ENCODE assay signal across 8 cellular contexts in genomic region chr15:63156708-63157065, GRCh38. TPM values are rescaled to one million over a fixed set of nuclear protein-coding genes. Genes with fewer than 3 reads are reported as not detected.
DNase-seq lines count a peak whose midpoint lies in the region; ATAC-seq, FAIRE-seq and TF ChIP-seq lines count a peak whose summit lies in the region.

No MANE protein-coding gene starts in this region.

- H4K20me1 ChIP-seq in PC-9 (ENCODE audit: insufficient read depth), result no peaks in the 10 kb centered on the region

- H3K36me3 ChIP-seq in PC-9 (ENCODE audit: low read depth) (no peaks in the 10 kb centered on the region), bronchial epithelial cell (ENCODE audit: control insufficient read depth, insufficient read depth, low read length) (peaks cover 3% of the 10 kb centered on the region), skeletal muscle satellite cell (ENCODE audit: insufficient read depth, low read length) (peaks cover 33% of the 10 kb centered on the region)

- H3K9ac ChIP-seq in skeletal muscle satellite cell (ENCODE audit: low read depth, low read length), result peak overlapping the region; percentile 94

- POLR2A ChIA-PET in PC-9 (lab: Charles Lee; ENCODE audit: unreplicated experiment), result interaction anchor here (0.6 to 1.0 kb wide), 2 partner anchors 52 to 415 kb away, joined by 3 to 5 read pairs; no protein-coding TSS in a partner anchor

- H3K9me3 ChIP-seq in PC-9 (ENCODE audit: insufficient read depth, low read depth) (no peaks in the 10 kb centered on the region), skeletal muscle satellite cell (replicated peaks; ENCODE audit: low read length) (no peaks in the 10 kb centered on the region)

- H3K27me3 Mint-ChIP-seq in immature natural killer cell (ENCODE audit: low read depth in 3 of 3), result peaks cover 0 to 7% (median 5%) of the 10 kb centered on the region in 3 donors

- peak overlapping the region; percentile 61 for H3K27ac ChIP-seq in PC-9

- peak; percentile 46 for DNase-seq in AG10803 (ENCODE audit: low read depth)
- DNase-seq in PC-9, result no peak
- DNase-seq in bronchial epithelial cell (ENCODE audit: low read depth), result peak; percentile 36
- DNase-seq in immature natural killer cell, result peak in 1 of 3 donors; percentile 28
- no peak for DNase-seq in DMS153 (lab: John Stamatoyannopoulos, UW)

- peak overlapping the region; percentile 94 to 99 (median 98) for H3K27ac Mint-ChIP-seq in immature natural killer cell

- TF ChIP-seq CTCF in AG10803 (conservative IDR thresholded peaks at IDR 0.05; ENCODE audit: low read length), result no peak
- no peak for TF ChIP-seq CTCF in PC-9 (conservative IDR thresholded peaks at IDR 0.05)
- TF ChIP-seq CTCF in bronchial epithelial cell (IDR thresholded peaks at IDR 0.05; ENCODE audit: insufficient read depth, low read length, severe bottlenecking), result no peak

- FAIRE-seq in bronchial epithelial cell (lab: Jason Lieb, UNC), result no peak

- H3K4me1 ChIP-seq in PC-9 (replicated peaks; ENCODE audit: insufficient read depth) (peaks cover 13% of the 10 kb centered on the region), skeletal muscle satellite cell (ENCODE audit: control insufficient read depth, insufficient read depth, low read length) (peaks cover 14% of the 10 kb centered on the region)

- H3F3A ChIP-seq in PC-9 (ENCODE audit: insufficient read depth, low read depth), result no peaks in the 10 kb centered on the region

- peaks cover 0 to 6% (median 0%) of the 10 kb centered on the region in 3 donors for H3K36me3 Mint-ChIP-seq in immature natural killer cell

- CTCF ChIA-PET in PC-9 (lab: Charles Lee), result no interaction called here

- ATAC-seq in GM18870 (IDR thresholded peaks at IDR 0.05; ENCODE audit: unreplicated experiment) (peak; percentile 11), GM21528 (IDR thresholded peaks at IDR 0.05; ENCODE audit: low FRiP score, unreplicated experiment) (no peak)

- H3K4me2 ChIP-seq in PC-9 (peak overlapping the region; percentile 91), skeletal muscle satellite cell (ENCODE audit: low read length) (peak overlapping the region; percentile 83)

- no TSS peak for BruUV-seq in PC-9 (replicated peaks; lab: Mats Ljungman, UMichigan)

- H3K79me2 ChIP-seq in PC-9 (ENCODE audit: low read depth), result peaks cover 10% of the 10 kb centered on the region

- peak overlapping the region; percentile 96 to 100 (median 99) for H3K4me3 Mint-ChIP-seq in immature natural killer cell

- H3K9me2 ChIP-seq in PC-9 (ENCODE audit: insufficient read depth), result no peaks in the 10 kb centered on the region

- H3K27me3 ChIP-seq in PC-9 (ENCODE audit: insufficient read depth, low read depth) (no peaks in the 10 kb centered on the region), bronchial epithelial cell (ENCODE audit: control insufficient read depth, insufficient read depth, low read length) (no peaks in the 10 kb centered on the region), skeletal muscle satellite cell (ENCODE audit: control insufficient read depth, insufficient read depth, low read length) (no peaks in the 10 kb centered on the region)

- peaks cover 25 to 31% of the 10 kb centered on the region in 2 donors for H3K4me1 Mint-ChIP-seq in immature natural killer cell

- H3K4me3 ChIP-seq in AG10803 (ENCODE audit: low read length), result peak overlapping the region; percentile 91
- H3K4me3 ChIP-seq in PC-9, result peak overlapping the region; percentile 71
- H3K4me3 ChIP-seq in bronchial epithelial cell (ENCODE audit: low read depth, low read length), result peak overlapping the region; percentile 82
- peak overlapping the region; percentile 89 for H3K4me3 ChIP-seq in skeletal muscle satellite cell (ENCODE audit: low read length)

- intact Hi-C loops in PC-9 (cut with micrococcal nuclease; ENCODE audit: unreplicated experiment), result loop anchor here (1.0 to 10.0 kb wide), 6 partner anchors 34 to 248 kb away; partner anchors contain the start of genes APH1B and LACTB

- no peaks in the 10 kb centered on the region for H3K9me3 Mint-ChIP-seq in immature natural killer cell

- peak overlapping the region; percentile 78 for H2AFZ ChIP-seq in PC-9

RNA-seq across cellular contexts. Expression of gene RPS27L, which starts 0.6 kb away (rescaled TPM):
- 59.7 and 77.0 TPM in 2 replicates for total RNA-seq in PC-9 (2021)
- total RNA-seq in bronchial epithelial cell, result 62.7 and 105 TPM in 2 replicates
- polyA plus RNA-seq in immature natural killer cell, result 100 to 1,000 TPM; 135 to 198 (median 154) TPM
- total RNA-seq in skeletal muscle satellite cell (2012; rRNA removed), result 137 and 146 TPM in 2 replicates

RNA-seq across cellular contexts. Expression of gene RAB8B, which starts 32.7 kb away (rescaled TPM):
- total RNA-seq in PC-9 (2021) (19.3 and 20.9 TPM in 2 replicates), bronchial epithelial cell (18.7 and 23.0 TPM in 2 replicates)
- 100 to 1,000 TPM in 1 of 3 donors, 10 to 100 TPM in 2; 64.6 to 123 (median 79.7) TPM for polyA plus RNA-seq in immature natural killer cell
- 31.5 and 46.1 TPM in 2 replicates for total RNA-seq in skeletal muscle satellite cell (2012; rRNA removed)

RNA-seq across cellular contexts. Expression of gene LACTB, which starts 35.0 kb away (rescaled TPM):
- 13.4 and 17.1 TPM in 2 replicates for total RNA-seq in PC-9 (2021)
- total RNA-seq in bronchial epithelial cell, result 14.5 and 15.5 TPM in 2 replicates
- 10 to 100 TPM; 11.3 to 11.7 (median 11.5) TPM for polyA plus RNA-seq in immature natural killer cell
- total RNA-seq in skeletal muscle satellite cell (2012; rRNA removed), result 11.1 and 18.0 TPM in 2 replicates

Comparison
In these comparisons a context has a peak if more than half of its experiments do, and no peak if none do; other contexts are left out.
1. DNase-seq: peak in AG10803 (single experiment) and bronchial epithelial cell (single experiment); none in PC-9 (0 of 2) and DMS153 (single experiment).
2. Peak in every context shown above with its lines, with median percentiles within 50 percentile points of each other: H3K4me3 ChIP-seq.